Comparison of ENCODE assay signal across 8 cellular contexts in the genomic region with DNA sequence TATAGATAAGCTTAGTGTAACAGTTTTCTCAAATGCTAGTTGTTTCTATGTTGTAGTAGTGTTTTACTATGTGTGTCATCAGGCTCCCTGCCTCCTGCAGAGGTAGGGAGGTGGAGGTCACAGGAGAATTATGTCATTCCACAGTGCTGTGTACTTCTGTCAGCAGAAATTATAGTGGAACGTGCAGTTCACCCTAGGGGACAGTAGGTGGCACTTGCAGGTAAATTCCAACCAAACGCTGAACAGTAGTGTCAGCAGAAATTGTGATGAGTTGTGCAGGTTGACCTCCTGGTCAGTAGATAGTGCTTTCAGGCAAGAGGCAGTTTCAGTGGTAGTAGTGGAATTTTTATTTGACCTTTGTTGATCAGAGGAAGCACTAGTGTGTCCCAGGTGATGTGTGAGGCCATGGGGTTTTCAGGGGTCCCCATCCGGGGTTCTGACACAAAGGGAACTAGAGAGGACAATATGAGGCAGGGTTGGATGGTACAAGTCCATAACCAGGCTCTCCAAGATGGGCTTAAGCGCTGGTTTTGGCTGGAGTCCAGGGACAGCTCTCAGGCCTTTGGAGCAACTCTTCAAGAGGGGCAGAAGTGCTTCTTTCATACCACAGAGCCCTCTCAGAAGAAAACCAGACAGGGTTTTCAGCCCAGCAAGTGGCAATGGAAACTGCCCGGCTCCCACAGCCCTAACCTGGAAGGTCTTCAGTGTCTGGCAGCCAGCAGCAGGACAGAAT.
DNase-seq lines count a peak whose midpoint lies in the region; ATAC-seq and TF ChIP-seq lines count a peak whose summit lies in the region.

No MANE protein-coding gene starts in this region.

- no peaks in the 10 kb centered on the region for H3K36me3 Mint-ChIP-seq in activated naive CD8-positive, alpha-beta T cell treated with anti-CD3 and anti-CD28 coated beads for 36 hours

- 52 to 58% methylated on average over 5 of the region's 5 CpGs for WGBS in lower leg skin, 2 donors

- no peak for TF ChIP-seq POLR2A in lower leg skin (IDR thresholded peaks at IDR 0.05)

- ATAC-seq in GM19455 (IDR thresholded peaks at IDR 0.05; ENCODE audit: unreplicated experiment) (peak; percentile 95), HG03280 (IDR thresholded peaks at IDR 0.05; ENCODE audit: unreplicated experiment) (peak; percentile 87)

- H3K4me3 Mint-ChIP-seq in activated naive CD8-positive, alpha-beta T cell treated with anti-CD3 and anti-CD28 coated beads for 36 hours: no peak overlapping the region

- no peak overlapping the region for H3K27ac Mint-ChIP-seq in activated naive CD8-positive, alpha-beta T cell treated with anti-CD3 and anti-CD28 coated beads for 36 hours

- H3K27me3 Mint-ChIP-seq in activated naive CD8-positive, alpha-beta T cell treated with anti-CD3 and anti-CD28 coated beads for 36 hours: peaks cover 5% of the 10 kb centered on the region

- intact Hi-C loops in lower leg skin (cut with DNase I; ENCODE audit: low total_unique reads): no loop called here

- no peaks in the 10 kb centered on the region for H3K4me1 Mint-ChIP-seq in activated naive CD8-positive, alpha-beta T cell treated with anti-CD3 and anti-CD28 coated beads for 36 hours

- no peaks in the 10 kb centered on the region for H3K9me3 Mint-ChIP-seq in activated naive CD8-positive, alpha-beta T cell treated with anti-CD3 and anti-CD28 coated beads for 36 hours

- no peak for TF ChIP-seq CTCF in lower leg skin (IDR thresholded peaks at IDR 0.05)

- DNase-seq in EH (ENCODE audit: low read depth) (peak; percentile 0), NCI-H2196 treated with DMSO at 0.1 percent for 48 hours (lab: John Stamatoyannopoulos, UW; ENCODE audit: unreplicated experiment) (peak; percentile 31), iPS DF 4.7 (ENCODE audit: extremely low read depth, low spot score) (peak; percentile 2), lower leg skin (ENCODE audit: low spot score in 2 of 2) (no peak)
- DNase-seq in activated naive CD8-positive, alpha-beta T cell treated with anti-CD3 and anti-CD28 coated beads for 36 hours: peak; percentile 4
- DNase-seq in stimulated activated CD8-positive, alpha-beta memory T cell treated with anti-CD3 and anti-CD28 coated beads, Interleukin-4, amount 100 ng/mL, for 48 hours: peak; percentile 41

- H3K4me3 ChIP-seq in lower leg skin (ENCODE audit: low read depth, poor library complexity, severe bottlenecking): no peak overlapping the region

Comparison
In these comparisons a context has a peak if more than half of its experiments do, and no peak if none do; other contexts are left out.
1. DNase-seq: peak in EH (single experiment), NCI-H2196 treated with DMSO at 0.1 percent for 48 hours (single experiment), activated naive CD8-positive, alpha-beta T cell treated with anti-CD3 and anti-CD28 coated beads for 36 hours (single experiment), iPS DF 4.7 (single experiment) and stimulated activated CD8-positive, alpha-beta memory T cell treated with anti-CD3 and anti-CD28 coated beads, Interleukin-4, amount 100 ng/mL, for 48 hours (single experiment); none in lower leg skin (0 of 2).